Comparison of ENCODE assay signal across 8 cellular contexts in the genomic region with DNA sequence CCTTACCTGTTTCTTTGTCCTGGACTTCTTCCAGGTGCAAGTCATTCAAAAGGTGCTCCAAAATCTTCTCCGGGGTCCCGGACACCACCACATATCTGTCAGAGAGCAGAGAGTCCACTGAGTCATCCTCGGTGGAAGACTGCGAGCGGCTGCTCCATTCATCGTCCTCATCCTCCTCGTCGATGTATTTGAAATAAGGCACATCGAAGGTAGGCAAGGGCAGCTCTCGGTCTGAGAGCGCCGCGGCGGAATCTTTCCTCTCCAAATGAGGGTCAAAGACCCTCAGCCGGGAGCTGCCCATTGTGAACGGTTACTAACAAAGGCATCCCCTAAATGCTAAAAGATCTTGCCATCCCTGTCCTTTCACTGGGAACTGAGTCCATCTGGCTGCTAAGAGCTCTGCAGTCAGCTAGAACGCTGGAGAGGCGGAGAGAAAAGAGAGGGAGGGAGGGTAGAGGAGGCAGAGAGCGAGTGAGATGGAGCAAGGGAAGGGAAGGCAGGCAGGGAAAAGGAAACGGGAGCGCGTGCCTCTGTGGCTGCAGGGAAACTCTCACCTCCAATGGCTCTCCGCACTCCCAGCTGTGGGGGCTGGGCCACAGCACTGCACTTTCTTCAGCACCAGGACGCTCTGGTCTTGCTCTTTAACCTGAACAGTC.
DNase-seq lines count a peak whose midpoint lies in the region; ATAC-seq and TF ChIP-seq lines count a peak whose summit lies in the region.
"Had no signal": no experiment of that assay in that cellular context is flagged by ENCODE, and none has a peak within 500 bp of the region (broad histone marks: within the 10 kb centered on the region; RNA-seq: fewer than 3 reads in every experiment).

No MANE protein-coding gene starts in this region.

- no peaks in the 10 kb centered on the region for H3K4me1 ChIP-seq in muscle layer of colon (ENCODE audit: insufficient read depth, low read length)
- peaks cover 12% of the 10 kb centered on the region for H3K4me1 ChIP-seq in vagina
- H3K4me1 ChIP-seq: prostate gland had no signal

- in situ Hi-C loops in GM13977 (cut with MboI; ENCODE audit: low pct_unique_long_range_greater_than_20kb, low sequenced_read_pairs, unreplicated experiment), result no loop called here

- DNase-seq in NCI-H2227 (lab: John Stamatoyannopoulos, UW; ENCODE audit: unreplicated experiment) (peak; percentile 72), fibroblast of peridontal ligament (ENCODE audit: extremely low read depth) (peak; percentile 61), vagina (ENCODE audit: extremely low spot score in 2 of 2) (no peak), GM13977 (ENCODE audit: low spot score) (no peak)

- H3K4me3 ChIP-seq in muscle layer of colon (ENCODE audit: low read depth in 1 of 2, low read length in 2 of 2), result peak overlapping the region; percentile 26 to 34
- H3K4me3 ChIP-seq in vagina, result peak overlapping the region; percentile 17 to 29
- H3K4me3 ChIP-seq: prostate gland had no signal

- no peak overlapping the region for H3K9ac ChIP-seq in muscle layer of colon (ENCODE audit: low read length)

- H3K36me3 ChIP-seq in muscle layer of colon (ENCODE audit: insufficient read depth, low read length) (no peaks in the 10 kb centered on the region), vagina (peaks cover 0 to 3% of the 10 kb centered on the region in 2 donors)
- H3K36me3 ChIP-seq: prostate gland had no signal

- TF ChIP-seq CTCF in vagina (IDR thresholded peaks at IDR 0.05) (no peak), GM13977 (IDR thresholded peaks at IDR 0.05; ENCODE audit: extremely low read depth, insufficient read depth, missing control alignments) (no peak)

- H3K27ac ChIP-seq in muscle layer of colon (ENCODE audit: low read depth, low read length) (no peak overlapping the region), vagina (no peak overlapping the region)
- H3K27ac ChIP-seq: prostate gland had no signal

- TF ChIP-seq POLR2A in vagina (IDR thresholded peaks at IDR 0.05), result no peak

- intact Hi-C loops in vagina (cut with DNase I), result no loop called here

- ATAC-seq in GM18873 (IDR thresholded peaks at IDR 0.05; ENCODE audit: low FRiP score, unreplicated experiment), result no peak
- no peak for ATAC-seq in HG02973 (IDR thresholded peaks at IDR 0.05; ENCODE audit: unreplicated experiment)

- H3K27me3 ChIP-seq in muscle layer of colon (ENCODE audit: control insufficient read depth in 1 of 2, insufficient read depth in 2 of 2, low read length in 2 of 2) (no peaks in the 10 kb centered on the region), vagina (no peaks in the 10 kb centered on the region)

- H3K9me3 ChIP-seq in muscle layer of colon (ENCODE audit: low read length) (no peaks in the 10 kb centered on the region), vagina (no peaks in the 10 kb centered on the region)
- H3K9me3 ChIP-seq: prostate gland had no signal

Comparison
In these comparisons a context has a peak if more than half of its experiments do, and no peak if none do; other contexts are left out.
1. DNase-seq: peak in NCI-H2227 (single experiment) and fibroblast of peridontal ligament (single experiment); none in vagina (0 of 2) and GM13977 (single experiment).